In genomic region chr6:137197684-137198645, GRCh38 we compare ENCODE assay signal across 1 cellular context.
TF ChIP-seq lines count a peak whose summit lies in the region.

No MANE protein-coding gene starts in this region.

TF ChIP-seq in endothelial cell of umbilical vein, 7 proteins besides CTCF, POLR2A, EP300 and RAD21:
- TF ChIP-seq JUN (IDR thresholded peaks at IDR 0.05; ENCODE audit: borderline replicate concordance, insufficient read depth, insufficient read length, low read depth) (no peak), GATA2 (IDR thresholded peaks at IDR 0.05; ENCODE audit: insufficient read depth, insufficient read length, low read depth, low read length) (no peak), MAX (IDR thresholded peaks at IDR 0.05; ENCODE audit: insufficient read depth, insufficient read length) (no peak), MYC (IDR thresholded peaks at IDR 0.05; ENCODE audit: low read depth, low read length) (no peak), EZH2 (IDR thresholded peaks at IDR 0.05; ENCODE audit: borderline replicate concordance, low read depth, low read length, severe bottlenecking) (no peak), FOS (IDR thresholded peaks at IDR 0.05; ENCODE audit: borderline replicate concordance, insufficient read depth, low read length) (no peak), POLR2AphosphoS5 (IDR thresholded peaks at IDR 0.05; ENCODE audit: insufficient read depth, low read depth, low read length) (no peak)
